2 cellular contexts compared by ENCODE assay signal in genomic region chr19:9296336-9296735, GRCh38.
TF ChIP-seq lines count a peak whose summit lies in the region.

No MANE protein-coding gene starts in this region.

TF ChIP-seq in liver, 16 proteins besides CTCF, POLR2A, EP300 and RAD21:
- no peak for TF ChIP-seq HNF4A (conservative IDR thresholded peaks at IDR 0.05)
- TF ChIP-seq MAX (IDR thresholded peaks at IDR 0.05), result no peak
- no peak for TF ChIP-seq NR2F2 (IDR thresholded peaks at IDR 0.05)
- no peak for TF ChIP-seq RXRA (IDR thresholded peaks at IDR 0.05)
- TF ChIP-seq REST (IDR thresholded peaks at IDR 0.05), result no peak
- no peak for TF ChIP-seq JUND (IDR thresholded peaks at IDR 0.05)
- TF ChIP-seq FOXA1 (IDR thresholded peaks at IDR 0.05), result no peak

TF ChIP-seq in HepG2, 621 proteins besides CTCF, POLR2A, EP300 and RAD21:
- TF ChIP-seq ZNF362 (CRISPR knock-in tag; IDR thresholded peaks at IDR 0.05; ENCODE audit: borderline replicate concordance), result no peak
- TF ChIP-seq ZMAT3 (CRISPR knock-in tag; conservative IDR thresholded peaks at IDR 0.05), result no peak
- no peak for TF ChIP-seq WIZ (CRISPR knock-in tag; IDR thresholded peaks at IDR 0.05)
- no peak for TF ChIP-seq ZMYM3 (CRISPR knock-in tag; IDR thresholded peaks at IDR 0.05)
